18 cellular contexts compared by ENCODE assay signal in genomic region chr6:105469951-105470350, GRCh38.
DNase-seq lines count a peak whose midpoint lies in the region; ATAC-seq and TF ChIP-seq lines count a peak whose summit lies in the region.
"Had no signal": no experiment of that assay in that cellular context is flagged by ENCODE, and none has a peak within 500 bp of the region (broad histone marks: within the 10 kb centered on the region; RNA-seq: fewer than 3 reads in every experiment).

No MANE protein-coding gene starts in this region.

- no peak overlapping the region for H3K4me3 Mint-ChIP-seq in Caco-2 (ENCODE audit: unreplicated experiment)
- no peak overlapping the region for H3K4me3 Mint-ChIP-seq in type B pancreatic cell
- H3K4me3 Mint-ChIP-seq: CD4-positive, alpha-beta memory T cell; GM23338; H9 had no signal

- H3K4me1 Mint-ChIP-seq in Caco-2 (ENCODE audit: low read depth, unreplicated experiment): peaks cover 7% of the 10 kb centered on the region
- peaks cover 6% of the 10 kb centered on the region for H3K4me1 Mint-ChIP-seq in type B pancreatic cell (ENCODE audit: unreplicated experiment)
- H3K4me1 Mint-ChIP-seq: CD4-positive, alpha-beta memory T cell had no signal

- no peaks in the 10 kb centered on the region for H3K36me3 ChIP-seq in Caco-2 (ENCODE audit: control insufficient read depth, insufficient read depth, low read length)

- POLR2A ChIA-PET in Caco-2 (lab: Charles Lee): no interaction called here

- no peak overlapping the region for H3K27ac Mint-ChIP-seq in Caco-2 (ENCODE audit: unreplicated experiment)
- H3K27ac Mint-ChIP-seq in type B pancreatic cell: no peak overlapping the region
- H3K27ac Mint-ChIP-seq: CD4-positive, alpha-beta memory T cell; GM23338; H9 had no signal

- no TSS peak for BruUV-seq in Caco-2 (replicated peaks; lab: Mats Ljungman, UMichigan)

- DNase-seq in Caco-2 (peak; percentile 45 to 61), LNCaP clone FGC (ENCODE audit: low read depth) (peak; percentile 15), epithelial cell of esophagus (ENCODE audit: low read depth) (peak; percentile 34), type B pancreatic cell (ENCODE audit: extremely low spot score, unreplicated experiment) (no peak), AML-193 (lab: John Stamatoyannopoulos, UW) (no peak)
- DNase-seq in activated CD8-positive, alpha-beta memory T cell treated with anti-CD3 and anti-CD28 coated beads for 24 hours: no peak
- DNase-seq: 8988T; ACHN; C1 segment of cervical spinal cord; CD4-positive, alpha-beta memory T cell; COR-L47; DMS153; DND-41; H9 had no signal

- no peak for ATAC-seq in GM18870 (IDR thresholded peaks at IDR 0.05; ENCODE audit: unreplicated experiment)
- ATAC-seq: A549, GM23338, HCT116 had no signal

- peaks cover 4% of the 10 kb centered on the region; the same call in 1 of the 2 replicates for H3K4me1 ChIP-seq in Caco-2
- H3K4me1 ChIP-seq: A549 had no signal

- TF ChIP-seq CTCF in Caco-2 (IDR thresholded peaks at IDR 0.05; ENCODE audit: insufficient read depth in 1 of 2, low read depth in 1 of 2, low read length in 1 of 2, severe bottlenecking in 1 of 2, unreplicated experiment in 1 of 2) (no peak), LNCaP clone FGC (IDR thresholded peaks at IDR 0.05; ENCODE audit: control insufficient read depth, extremely low read depth, insufficient read depth) (no peak), epithelial cell of esophagus (IDR thresholded peaks at IDR 0.05; ENCODE audit: insufficient read depth, low read depth, low read length, missing control alignments) (no peak), type B pancreatic cell (conservative IDR thresholded peaks at IDR 0.05) (peak; percentile 12)

- H3K9me3 Mint-ChIP-seq in Caco-2 (ENCODE audit: unreplicated experiment) (peaks cover 22% of the 10 kb centered on the region), type B pancreatic cell (peaks cover 20% of the 10 kb centered on the region)

- H3K27me3 Mint-ChIP-seq in Caco-2 (ENCODE audit: insufficient read depth, unreplicated experiment) (no peaks in the 10 kb centered on the region), type B pancreatic cell (no peaks in the 10 kb centered on the region)

- H3K27me3 ChIP-seq in Caco-2 (replicated peaks; ENCODE audit: control insufficient read depth, insufficient read depth, low read length): no peaks in the 10 kb centered on the region

- CTCF ChIA-PET in Caco-2 (lab: Charles Lee): no interaction called here

- H3K9me3 ChIP-seq in Caco-2: no peaks in the 10 kb centered on the region

- intact Hi-C loops in Caco-2 (cut with micrococcal nuclease; ENCODE audit: unreplicated experiment): loop anchor here (5.0 kb wide), 1 partner anchor 38 kb away; no protein-coding TSS in a partner anchor

- H3K4me3 ChIP-seq in Caco-2 (ENCODE audit: low read depth, low read length) (no peak overlapping the region), LNCaP clone FGC (ENCODE audit: low read depth, low read length) (no peak overlapping the region), epithelial cell of esophagus (ENCODE audit: low read length) (no peak overlapping the region)
- H3K4me3 ChIP-seq: A549, GM23338 had no signal

- H3K36me3 Mint-ChIP-seq in Caco-2 (ENCODE audit: insufficient read depth, unreplicated experiment) (no peaks in the 10 kb centered on the region), type B pancreatic cell (no peaks in the 10 kb centered on the region)
- H3K36me3 Mint-ChIP-seq: CD4-positive, alpha-beta memory T cell had no signal

Comparison
In these comparisons a context has a peak if more than half of its experiments do, and no peak if none do; other contexts are left out.
1. DNase-seq: peak in Caco-2 (2 of 2), LNCaP clone FGC (single experiment) and epithelial cell of esophagus (single experiment); none in type B pancreatic cell (single experiment), activated CD8-positive, alpha-beta memory T cell treated with anti-CD3 and anti-CD28 coated beads for 24 hours (single experiment) and AML-193 (0 of 2).